ENCODE assay signal across 8 cellular contexts in genomic region chr20:53652090-53652858, GRCh38. TPM values are rescaled to one million over a fixed set of nuclear protein-coding genes. Genes with fewer than 3 reads are reported as not detected.
A peak's percentile ranks its signal among the peaks of the same experiment; 100 is the strongest.
DNase-seq lines count a peak whose midpoint lies in the region; ATAC-seq and TF ChIP-seq lines count a peak whose summit lies in the region.

No MANE protein-coding gene starts in this region.

- peak overlapping the region; percentile 72 for H3K27ac ChIP-seq in CD4-positive, CD25-positive, alpha-beta regulatory T cell (ENCODE audit: insufficient read depth, low read length, poor library complexity, severe bottlenecking)
- peak overlapping the region in 2 of 3 donors; percentile 51 to 55 for H3K27ac ChIP-seq in thyroid gland

- no peaks in the 10 kb centered on the region for H3K27me3 ChIP-seq in CD4-positive, CD25-positive, alpha-beta regulatory T cell (ENCODE audit: control insufficient read depth, insufficient read depth, low read length)
- H3K27me3 ChIP-seq in thyroid gland: no peaks in the 10 kb centered on the region

- no peaks in the 10 kb centered on the region for H3K9me3 Mint-ChIP-seq in CD4-positive, CD25-positive, alpha-beta regulatory T cell
- H3K9me3 Mint-ChIP-seq in immature natural killer cell: no peaks in the 10 kb centered on the region

- peaks cover 23% of the 10 kb centered on the region for H3K4me1 ChIP-seq in CD4-positive, CD25-positive, alpha-beta regulatory T cell (ENCODE audit: control insufficient read depth, insufficient read depth, low read length, poor library complexity, severe bottlenecking)
- peaks cover 29 to 30% of the 10 kb centered on the region in 2 donors for H3K4me1 ChIP-seq in thyroid gland

- H3K27ac Mint-ChIP-seq in CD4-positive, CD25-positive, alpha-beta regulatory T cell: peak overlapping the region; percentile 91 to 98 (median 95)
- H3K27ac Mint-ChIP-seq in immature natural killer cell: peak overlapping the region; percentile 66 to 94 (median 86)

- no peak for TF ChIP-seq CTCF in thyroid gland (IDR thresholded peaks at IDR 0.05)

- DNase-seq in CD4-positive, CD25-positive, alpha-beta regulatory T cell: peak in 2 of 3 donors; percentile 39 to 69
- DNase-seq in RPMI8226: peak; percentile 72
- peak in 2 of 3 donors; percentile 14 to 18 for DNase-seq in immature natural killer cell
- DNase-seq in thyroid gland: no peak
- DNase-seq in T-helper 9 cell: no peak
- no peak for DNase-seq in OCI-M2 (lab: John Stamatoyannopoulos, UW; ENCODE audit: unreplicated experiment)

- H3K36me3 Mint-ChIP-seq in CD4-positive, CD25-positive, alpha-beta regulatory T cell: no peaks in the 10 kb centered on the region
- H3K36me3 Mint-ChIP-seq in immature natural killer cell: no peaks in the 10 kb centered on the region

- H3K9me3 ChIP-seq in CD4-positive, CD25-positive, alpha-beta regulatory T cell (ENCODE audit: control insufficient read depth in 2 of 2, low read length in 2 of 2): no peaks in the 10 kb centered on the region
- no peaks in the 10 kb centered on the region for H3K9me3 ChIP-seq in thyroid gland

- H3K27me3 Mint-ChIP-seq in CD4-positive, CD25-positive, alpha-beta regulatory T cell: no peaks in the 10 kb centered on the region
- H3K27me3 Mint-ChIP-seq in immature natural killer cell (ENCODE audit: low read depth in 3 of 3): peaks cover 0 to 4% (median 1%) of the 10 kb centered on the region in 3 donors

- peak overlapping the region; percentile 71 for H3K4me3 ChIP-seq in CD4-positive, CD25-positive, alpha-beta regulatory T cell (ENCODE audit: low read depth, low read length)
- no peak overlapping the region for H3K4me3 ChIP-seq in thyroid gland (replicated peaks in 1 of 3)

- 36 to 42% methylated on average over 7 of the region's 7 CpGs for WGBS in thyroid gland, 2 donors

- intact Hi-C loops in thyroid gland (cut with DNase I): no loop called here

- peak overlapping the region; percentile 5 to 82 (median 75) for H3K4me3 Mint-ChIP-seq in CD4-positive, CD25-positive, alpha-beta regulatory T cell
- peak overlapping the region; percentile 42 to 68 (median 62) for H3K4me3 Mint-ChIP-seq in immature natural killer cell

- TF ChIP-seq POLR2A in thyroid gland (IDR thresholded peaks at IDR 0.05): peak in 1 of 2 donors; percentile 14

- ATAC-seq in CD4-positive, CD25-positive, alpha-beta regulatory T cell (ENCODE audit: low read depth in 2 of 2): peak; percentile 50 to 60
- ATAC-seq in GM19043 (IDR thresholded peaks at IDR 0.05; ENCODE audit: low read depth, unreplicated experiment) (peak; percentile 58), HG03103 (IDR thresholded peaks at IDR 0.05; ENCODE audit: low read depth, unreplicated experiment) (peak; percentile 77)

- no peaks in the 10 kb centered on the region for H3K36me3 ChIP-seq in CD4-positive, CD25-positive, alpha-beta regulatory T cell (ENCODE audit: control insufficient read depth, insufficient read depth, low read length)
- H3K36me3 ChIP-seq in thyroid gland: no peaks in the 10 kb centered on the region

- peaks cover 18 to 45% (median 26%) of the 10 kb centered on the region in 4 donors for H3K4me1 Mint-ChIP-seq in CD4-positive, CD25-positive, alpha-beta regulatory T cell
- H3K4me1 Mint-ChIP-seq in immature natural killer cell: peaks cover 14 to 41% of the 10 kb centered on the region in 2 donors

RNA-seq across cellular contexts. Expression of gene ZNF217, which starts 58.6 kb away (rescaled TPM):
- 70.9 TPM for total RNA-seq in CD4-positive, CD25-positive, alpha-beta regulatory T cell
- polyA plus RNA-seq in CD4-positive, CD25-positive, alpha-beta regulatory T cell: 10 to 100 TPM; 15.6 to 28.6 (median 17.5) TPM
- polyA plus RNA-seq in immature natural killer cell: 10 to 100 TPM in 2 of 3 donors, 1 to 10 TPM in 1; 10.0 to 33.5 (median 16.2) TPM
- 10 to 100 TPM; 18.0 to 42.8 (median 27.8) TPM for total RNA-seq in thyroid gland

Comparison
In these comparisons a context has a peak if more than half of its experiments do, and no peak if none do; other contexts are left out.
1. DNase-seq: peak in CD4-positive, CD25-positive, alpha-beta regulatory T cell (2 of 3), RPMI8226 (single experiment) and immature natural killer cell (2 of 3); none in thyroid gland (0 of 2), T-helper 9 cell (single experiment) and OCI-M2 (single experiment).
2. Peak in every context shown above with its lines, with median percentiles within 50 percentile points of each other: ATAC-seq.